ENCODE assay signal across 27 cellular contexts in genomic region chr11:81970886-81971285, GRCh38.
A peak's percentile ranks its signal among the peaks of the same experiment; 100 is the strongest.
DNase-seq lines count a peak whose midpoint lies in the region; ATAC-seq, FAIRE-seq and TF ChIP-seq lines count a peak whose summit lies in the region.
"Had no signal": no experiment of that assay in that cellular context is flagged by ENCODE, and none has a peak within 500 bp of the region (broad histone marks: within the 10 kb centered on the region; RNA-seq: fewer than 3 reads in every experiment).

No MANE protein-coding gene starts in this region.

- in situ Hi-C loops in GM13976 (cut with MboI; ENCODE audit: low sequenced_read_pairs, unreplicated experiment): no loop called here

- H3K4me3 ChIP-seq in kidney (ENCODE audit: low read length in 2 of 2): no peak overlapping the region
- H3K4me3 ChIP-seq in mucosa of descending colon: no peak overlapping the region
- H3K4me3 ChIP-seq: K562, MG63 had no signal

- no peak overlapping the region for H3K27ac ChIP-seq in kidney (ENCODE audit: low read depth in 2 of 2, low read length in 2 of 2)
- H3K27ac ChIP-seq: HL-60, RWPE1 had no signal

- H3K4me1 ChIP-seq in kidney (ENCODE audit: control insufficient read depth in 1 of 2, insufficient read depth in 1 of 2, low read depth in 1 of 2, low read length in 2 of 2) (no peaks in the 10 kb centered on the region), mucosa of descending colon (ENCODE audit: low read depth) (no peaks in the 10 kb centered on the region)

- H3K9me3 ChIP-seq in kidney (ENCODE audit: control insufficient read depth in 1 of 2, low read length in 2 of 2) (no peaks in the 10 kb centered on the region), mucosa of descending colon (no peaks in the 10 kb centered on the region)
- H3K9me3 ChIP-seq: MG63 had no signal

- DNase-seq in NOMO-1 treated with DMSO at 0.1 percent for 48 hours (lab: John Stamatoyannopoulos, UW; ENCODE audit: unreplicated experiment) (peak; percentile 66), NOMO-1 (lab: John Stamatoyannopoulos, UW; ENCODE audit: unreplicated experiment in 2 of 2) (no peak), SK-N-DZ (ENCODE audit: low spot score) (peak; percentile 46), iPS-NIHi7 (ENCODE audit: extremely low spot score) (peak; percentile 12), GM13976 (ENCODE audit: low spot score) (no peak), kidney (no peak), mucosa of descending colon (no peak)
- DNase-seq: 8988T; AML-193; C1 segment of cervical spinal cord; Calu3; CD8-positive, alpha-beta T cell; DMS53; GDM1; MG63; NCI-H1436; NCI-H187 treated with DMSO at 0.1 percent for 48 hours; NCI-H226; NCI-H510A treated with DMSO at 0.1 percent for 48 hours; NCI-H774; SIG-M5; T-cell had no signal

- no peak overlapping the region for H3K9ac ChIP-seq in kidney (ENCODE audit: low read length in 2 of 2)

- ATAC-seq in esophagus mucosa: no peak
- no peak for ATAC-seq in mucosa of descending colon
- ATAC-seq: CD8-positive, alpha-beta T cell; HepG2; K562; T-cell had no signal

- intact Hi-C loops in kidney (cut with DNase I): no loop called here
- intact Hi-C loops in mucosa of descending colon (cut with DNase I, micrococcal nuclease): no loop called here

- TF ChIP-seq CTCF in GM13976 (IDR thresholded peaks at IDR 0.05; ENCODE audit: borderline replicate concordance, control extremely low read depth, extremely low read depth, insufficient read depth, missing control alignments) (no peak), kidney (IDR thresholded peaks at IDR 0.05; ENCODE audit: borderline replicate concordance, extremely low read depth, insufficient read depth) (no peak), mucosa of descending colon (IDR thresholded peaks at IDR 0.05) (no peak)

- H3K36me3 ChIP-seq in kidney (ENCODE audit: control insufficient read depth in 1 of 2, insufficient read depth in 2 of 2, low read length in 2 of 2) (no peaks in the 10 kb centered on the region), mucosa of descending colon (ENCODE audit: low read depth) (no peaks in the 10 kb centered on the region)
- H3K36me3 ChIP-seq: MG63 had no signal

- FAIRE-seq in kidney (lab: Jason Lieb, UNC): no peak
- FAIRE-seq: HepG2, K562 had no signal

Comparison
In these comparisons a context has a peak if more than half of its experiments do, and no peak if none do; other contexts are left out.
1. DNase-seq: peak in NOMO-1 treated with DMSO at 0.1 percent for 48 hours (single experiment), SK-N-DZ (single experiment) and iPS-NIHi7 (single experiment); none in NOMO-1 (0 of 2), GM13976 (single experiment), kidney (single experiment) and mucosa of descending colon (0 of 3).